13 cellular contexts compared by ENCODE assay signal in genomic region chr9:130174025-130174424, GRCh38. TPM values are rescaled to one million over a fixed set of nuclear protein-coding genes. Genes with fewer than 3 reads are reported as not detected.
DNase-seq lines count a peak whose midpoint lies in the region; ATAC-seq and TF ChIP-seq lines count a peak whose summit lies in the region.
"Had no signal": no experiment of that assay in that cellular context is flagged by ENCODE, and none has a peak within 500 bp of the region (broad histone marks: within the 10 kb centered on the region; RNA-seq: fewer than 3 reads in every experiment).

No MANE protein-coding gene starts in this region.

- ATAC-seq in GM19328 (IDR thresholded peaks at IDR 0.05; ENCODE audit: unreplicated experiment): no peak
- ATAC-seq in HG03432 (IDR thresholded peaks at IDR 0.05; ENCODE audit: unreplicated experiment): no peak

- no peaks in the 10 kb centered on the region for H3K36me3 Mint-ChIP-seq in osteocyte (ENCODE audit: unreplicated experiment)

- no peaks in the 10 kb centered on the region for H3K9me3 Mint-ChIP-seq in osteocyte (ENCODE audit: unreplicated experiment)

- peaks cover 0 to 28% (median 7%) of the 10 kb centered on the region in 11 experiments; a peak in 9 of 22 replicates for H3K36me3 ChIP-seq in BLaER1 treated with 17β-estradiol and CSF1 and Interleukin-3, amounts not matched to agents 10 nM and 100 nM
- H3K36me3 ChIP-seq in SJCRH30: peaks cover 22% of the 10 kb centered on the region
- H3K36me3 ChIP-seq in esophagus (ENCODE audit: control insufficient read depth in 2 of 2, insufficient read depth in 2 of 2, low read length in 1 of 2): peaks cover 0 to 4% of the 10 kb centered on the region in 2 donors
- H3K36me3 ChIP-seq in testis (ENCODE audit: low read depth, missing control alignments): no peaks in the 10 kb centered on the region

- H3K27ac Mint-ChIP-seq in osteocyte (ENCODE audit: unreplicated experiment): no peak overlapping the region

- WGBS in esophagus, 2 donors: 70% methylated on average over 9 of the region's 9 CpGs
- 93% methylated on average over 9 of the region's 9 CpGs; no CpG with 5 or more reads in 1 of the 2 donors for WGBS in testis, 2 donors

- TF ChIP-seq POLR2A in testis (IDR thresholded peaks at IDR 0.05): no peak

- TF ChIP-seq CTCF in osteocyte (IDR thresholded peaks at IDR 0.05) (no peak), testis (IDR thresholded peaks at IDR 0.05) (no peak)

- peak overlapping the region in 7 of 10 experiments; percentile 65 to 79 (median 71); a peak in 10 of 20 replicates for H3K4me3 ChIP-seq in BLaER1 treated with 17β-estradiol and CSF1 and Interleukin-3, amounts not matched to agents 10 nM and 100 nM
- H3K4me3 ChIP-seq in SJCRH30 (peak overlapping the region; percentile 99), esophagus (ENCODE audit: low read depth in 1 of 2, low read length in 2 of 2) (peak overlapping the region in 1 of 2 donors; percentile 5), testis (no peak overlapping the region)
- H3K4me3 ChIP-seq: lung had no signal

- H3K4me3 Mint-ChIP-seq in osteocyte (ENCODE audit: unreplicated experiment): peak overlapping the region; percentile 82

- DNase-seq in SJCRH30 (no peak), osteocyte (ENCODE audit: extremely low spot score, unreplicated experiment) (no peak), testis (no peak), NCI-H146 (lab: John Stamatoyannopoulos, UW) (no peak)
- DNase-seq: activated CD4-positive, alpha-beta T cell treated with anti-CD3 and anti-CD28 coated beads, Interleukin-2, amount 50 U/mL, for 48 hours; effector CD8-positive, alpha-beta T cell; GF-D8 had no signal

- H3K9ac ChIP-seq in BLaER1 treated with 17β-estradiol and CSF1 and Interleukin-3, amounts not matched to agents 10 nM and 100 nM: peak overlapping the region in 6 of 11 experiments; percentile 72 to 85 (median 78); a peak in 8 of 22 replicates

- intact Hi-C loops in testis (cut with DNase I; ENCODE audit: low total_unique reads): no loop called here

- no peaks in the 10 kb centered on the region for H3K9me3 ChIP-seq in BLaER1 treated with 17β-estradiol and CSF1 and Interleukin-3, amounts not matched to agents 10 nM and 100 nM (replicated peaks in 1 of 11)
- H3K9me3 ChIP-seq in SJCRH30 (replicated peaks): no peaks in the 10 kb centered on the region
- H3K9me3 ChIP-seq in esophagus (ENCODE audit: control insufficient read depth in 2 of 2, insufficient read depth in 1 of 2, low read depth in 1 of 2, low read length in 1 of 2): no peaks in the 10 kb centered on the region
- no peaks in the 10 kb centered on the region for H3K9me3 ChIP-seq in testis

- H3K27me3 ChIP-seq in BLaER1 treated with 17β-estradiol and CSF1 and Interleukin-3, amounts not matched to agents 10 nM and 100 nM: peaks cover 0 to 13% (median 6%) of the 10 kb centered on the region in 11 experiments; a peak in 12 of 22 replicates
- no peaks in the 10 kb centered on the region for H3K27me3 ChIP-seq in SJCRH30
- no peaks in the 10 kb centered on the region for H3K27me3 ChIP-seq in esophagus (ENCODE audit: control insufficient read depth in 1 of 2, insufficient read depth in 2 of 2, low read length in 2 of 2)
- no peaks in the 10 kb centered on the region for H3K27me3 ChIP-seq in testis

- no peak overlapping the region for H3K27ac ChIP-seq in BLaER1 treated with 17β-estradiol and CSF1 and Interleukin-3, amounts not matched to agents 10 nM and 100 nM
- H3K27ac ChIP-seq in SJCRH30: no peak overlapping the region
- H3K27ac ChIP-seq in esophagus (ENCODE audit: low read depth in 2 of 2, low read length in 1 of 2): peak overlapping the region; percentile 45 to 89
- no peak overlapping the region for H3K27ac ChIP-seq in testis

- H3K27me3 Mint-ChIP-seq in osteocyte (ENCODE audit: unreplicated experiment): no peaks in the 10 kb centered on the region

- peaks cover 9 to 30% (median 21%) of the 10 kb centered on the region in 10 experiments; a peak in 19 of 20 replicates for H3K4me1 ChIP-seq in BLaER1 treated with 17β-estradiol and CSF1 and Interleukin-3, amounts not matched to agents 10 nM and 100 nM
- H3K4me1 ChIP-seq in SJCRH30: peaks cover 8% of the 10 kb centered on the region; the same call in 1 of the 2 replicates
- H3K4me1 ChIP-seq in esophagus (ENCODE audit: control insufficient read depth in 2 of 2, insufficient read depth in 2 of 2, low read length in 1 of 2): peaks cover 2 to 16% of the 10 kb centered on the region in 2 donors
- H3K4me1 ChIP-seq in testis: no peaks in the 10 kb centered on the region

- peaks cover 0 to 58% (median 52%) of the 10 kb centered on the region in 11 experiments; a peak in 18 of 22 replicates for H4K20me1 ChIP-seq in BLaER1 treated with 17β-estradiol and CSF1 and Interleukin-3, amounts not matched to agents 10 nM and 100 nM

- peak overlapping the region; percentile 78 to 97 (median 93); a peak in 21 of 22 replicates for H3K4me2 ChIP-seq in BLaER1 treated with 17β-estradiol and CSF1 and Interleukin-3, amounts not matched to agents 10 nM and 100 nM

- H3K4me1 Mint-ChIP-seq in osteocyte (ENCODE audit: unreplicated experiment): peaks cover 28% of the 10 kb centered on the region

RNA-seq across cellular contexts. Expression of gene NCS1, which starts 1.8 kb away (rescaled TPM):
- total RNA-seq in SJCRH30 (2014; rRNA removed; shearing (Covaris generic)): 86.2 and 89.2 TPM in 2 replicates
- 10 to 100 TPM; 12.8 to 16.4 TPM for polyA plus RNA-seq in esophagus
- total RNA-seq in osteocyte: 37.7 and 43.9 TPM in 2 replicates
- 1 to 10 TPM; 5.2 TPM for total RNA-seq in testis
- polyA plus RNA-seq in testis (ENCODE audit: insufficient read depth, low read depth, low replicate concordance): 13.0 TPM
- total RNA-seq: OCI-LY7 had no signal

Comparison
In these comparisons a context has a peak if more than half of its experiments do, and no peak if none do; other contexts are left out.
1. H3K27ac ChIP-seq: peak in esophagus (2 of 2); none in BLaER1 treated with 17β-estradiol and CSF1 and Interleukin-3, amounts not matched to agents 10 nM and 100 nM (0 of 11), SJCRH30 (single experiment) and testis (0 of 2).
2. H3K4me3 ChIP-seq: peak in BLaER1 treated with 17β-estradiol and CSF1 and Interleukin-3, amounts not matched to agents 10 nM and 100 nM (7 of 10) and SJCRH30 (single experiment); none in testis (0 of 2).